1 cellular context compared by ENCODE assay signal in the genomic region with DNA sequence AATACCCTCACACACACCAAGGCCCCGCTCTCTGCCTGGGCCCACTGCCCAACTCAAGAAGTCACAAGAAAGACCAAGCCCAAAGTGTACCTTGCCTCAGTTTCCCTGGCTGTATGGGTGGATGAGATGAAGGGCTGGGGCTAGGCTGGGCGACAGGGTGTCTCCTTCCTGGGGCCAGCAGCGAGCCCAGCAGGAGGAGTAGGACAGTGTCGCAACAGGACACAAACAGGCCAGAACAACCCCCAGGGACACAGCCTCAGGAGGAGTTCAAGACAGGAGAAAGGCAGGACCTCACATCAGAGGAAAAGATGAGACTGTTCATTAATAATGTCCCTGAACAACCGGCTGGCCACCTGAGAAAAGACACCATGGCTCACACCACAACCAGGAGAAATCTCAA.
TF ChIP-seq lines count a peak whose summit lies in the region.

No MANE protein-coding gene starts in this region.

TF ChIP-seq in GM23338, 12 proteins besides CTCF, POLR2A, EP300 and RAD21 (continued from another document):
- TF ChIP-seq ZNF462 (CRISPR knock-in tag; IDR thresholded peaks at IDR 0.05) (no peak), STAT1 (IDR thresholded peaks at IDR 0.05; ENCODE audit: unreplicated experiment) (no peak), JUNB (IDR thresholded peaks at IDR 0.05; ENCODE audit: unreplicated experiment) (no peak), NANOG (IDR thresholded peaks at IDR 0.05; ENCODE audit: borderline replicate concordance) (no peak), ZNF331 (CRISPR knock-in tag; IDR thresholded peaks at IDR 0.05; ENCODE audit: low read depth) (no peak), CREB1 (CRISPR knock-in tag; IDR thresholded peaks at IDR 0.05; ENCODE audit: low read depth) (no peak), POLR2AphosphoS5 (IDR thresholded peaks at IDR 0.05; ENCODE audit: low read depth) (no peak), REST (IDR thresholded peaks at IDR 0.05; ENCODE audit: unreplicated experiment) (no peak), EZH2 (IDR thresholded peaks at IDR 0.05; ENCODE audit: low read depth, unreplicated experiment) (no peak)
